In the genomic region with DNA sequence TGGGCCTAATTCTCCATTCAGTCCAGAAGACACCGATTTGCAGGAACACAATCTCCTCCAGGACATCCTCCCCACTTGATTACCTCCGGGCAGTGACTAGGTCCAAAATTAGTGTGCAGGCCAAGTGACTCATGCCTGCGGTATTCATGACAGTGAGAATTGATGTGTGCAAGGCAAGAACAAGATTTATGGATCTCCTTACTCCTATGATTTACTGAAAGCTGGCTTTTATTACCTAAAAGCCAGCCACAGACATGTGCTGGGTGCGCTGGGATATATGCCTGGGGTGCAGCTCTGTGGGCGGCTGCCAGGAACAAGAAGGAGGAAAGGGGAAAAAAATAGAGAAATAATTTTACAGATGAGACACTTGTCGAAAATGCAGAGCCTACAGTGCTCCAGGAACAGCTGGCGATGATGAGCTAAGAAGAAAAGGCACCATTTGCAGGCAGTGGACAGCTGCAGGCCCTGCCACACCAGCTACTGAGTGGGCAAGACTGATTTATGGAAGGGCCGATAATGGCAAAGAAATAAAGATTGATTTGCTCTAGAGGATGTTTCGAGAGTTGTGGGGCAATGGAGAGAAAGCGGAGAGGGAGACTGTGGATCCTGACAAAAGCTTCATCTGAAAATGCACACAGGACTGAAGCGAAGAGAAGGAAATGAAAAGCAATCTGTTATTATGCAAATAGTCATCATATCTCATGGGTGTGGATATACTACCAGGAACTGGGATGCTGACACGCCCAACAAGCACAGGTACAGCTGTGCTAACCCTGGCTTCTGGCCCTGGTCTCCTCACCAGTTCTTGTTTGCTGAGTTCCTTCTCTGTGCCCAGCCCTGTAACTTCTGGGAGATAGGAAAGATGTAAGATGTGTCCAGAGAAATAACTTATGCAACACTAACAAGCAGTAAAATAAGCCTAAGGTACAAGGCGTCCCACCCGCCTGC, we compare ENCODE assay signal across 15 cellular contexts.
DNase-seq lines count a peak whose midpoint lies in the region; TF ChIP-seq lines count a peak whose summit lies in the region.
"Had no signal": no experiment of that assay in that cellular context is flagged by ENCODE, and none has a peak within 500 bp of the region (broad histone marks: within the 10 kb centered on the region; RNA-seq: fewer than 3 reads in every experiment).

No MANE protein-coding gene starts in this region.

- no peaks in the 10 kb centered on the region for H3K9me2 ChIP-seq in OCI-LY1 (ENCODE audit: low read depth, low read length)

- H3K9me3 ChIP-seq in OCI-LY1 (ENCODE audit: low read length) (0 out of 2 replicates have a peak, but pooled peaks cover 3% of the 10 kb centered on the region), neural progenitor cell (ENCODE audit: low read depth) (no peaks in the 10 kb centered on the region)

- H3K4me2 ChIP-seq in OCI-LY1 (ENCODE audit: low read length) (no peak overlapping the region), neural progenitor cell (no peak overlapping the region)

- H3K4me1 Mint-ChIP-seq in Calu3 (ENCODE audit: low read depth, unreplicated experiment) (peaks cover 16% of the 10 kb centered on the region), neural progenitor cell (peaks cover 7% of the 10 kb centered on the region)

- H3F3A ChIP-seq in OCI-LY1 (ENCODE audit: insufficient read depth, low read length) (no peaks in the 10 kb centered on the region), neural progenitor cell (ENCODE audit: low read depth) (no peaks in the 10 kb centered on the region)

- H2AFZ ChIP-seq in OCI-LY1 (ENCODE audit: low read length) = 0 out of 2 replicates have a peak overlapping the region, but pooled peaks have one; percentile 23
- H2AFZ ChIP-seq in neural progenitor cell (replicated peaks) = no peak overlapping the region

- DNase-seq in Calu3 = peak; percentile 16
- peak; percentile 85 for DNase-seq in epithelial cell of esophagus (ENCODE audit: low read depth)
- DNase-seq in neural progenitor cell (ENCODE audit: low spot score) = no peak
- DNase-seq in superior temporal gyrus (ENCODE audit: extremely low spot score) = no peak
- no peak for DNase-seq in NCI-H82 (lab: John Stamatoyannopoulos, UW)
- DNase-seq in RPMI8226 = no peak
- DNase-seq in COLO668 (lab: John Stamatoyannopoulos, UW; ENCODE audit: unreplicated experiment) = no peak
- DNase-seq: activated CD4-positive, alpha-beta T cell treated with anti-CD3 and anti-CD28 coated beads, Interleukin-2, amount 50 U/mL, for 4 hours; activated naive CD4-positive, alpha-beta T cell; CD4-positive, alpha-beta T cell; effector CD4-positive, alpha-beta T cell; NCI-H524 treated with DMSO at 0.1 percent for 48 hours; stimulated activated CD4-positive, alpha-beta T cell treated with anti-CD3 and anti-CD28 coated beads, Interleukin-4, amount 100 ng/mL, for 24 hours; substantia nigra had no signal

- no TSS peak for BruUV-seq in Calu3 (replicated peaks; lab: Mats Ljungman, UMichigan)

- H3K4me1 ChIP-seq in OCI-LY1 (ENCODE audit: insufficient read depth, low read length, severe bottlenecking) = peaks cover 34% of the 10 kb centered on the region
- H3K4me1 ChIP-seq in neural progenitor cell = no peaks in the 10 kb centered on the region

- no peaks in the 10 kb centered on the region for H3K36me3 Mint-ChIP-seq in Calu3 (ENCODE audit: insufficient read depth, unreplicated experiment)
- H3K36me3 Mint-ChIP-seq in neural progenitor cell = no peaks in the 10 kb centered on the region

- peaks cover 10% of the 10 kb centered on the region for H3K9me3 Mint-ChIP-seq in Calu3 (ENCODE audit: low read depth, unreplicated experiment)
- peaks cover 5% of the 10 kb centered on the region for H3K9me3 Mint-ChIP-seq in neural progenitor cell
- H3K9me3 Mint-ChIP-seq: CD4-positive, alpha-beta T cell had no signal

- no peaks in the 10 kb centered on the region for H4K20me1 ChIP-seq in OCI-LY1 (ENCODE audit: insufficient read depth, low read length)
- H4K20me1 ChIP-seq in neural progenitor cell (ENCODE audit: low read depth) = no peaks in the 10 kb centered on the region

- H3K4me3 Mint-ChIP-seq in Calu3 (ENCODE audit: low read depth, unreplicated experiment) (no peak overlapping the region), neural progenitor cell (peak overlapping the region; percentile 11)
- H3K4me3 Mint-ChIP-seq: CD4-positive, alpha-beta T cell had no signal

- H3K79me2 ChIP-seq in OCI-LY1 (ENCODE audit: insufficient read depth, low read length) = no peaks in the 10 kb centered on the region
- H3K79me2 ChIP-seq in neural progenitor cell (ENCODE audit: low read depth) = no peaks in the 10 kb centered on the region

- CTCF ChIA-PET in Calu3 (lab: Charles Lee) = no interaction called here

- no peaks in the 10 kb centered on the region for H3K27me3 ChIP-seq in OCI-LY1 (ENCODE audit: insufficient read depth, low read length)
- no peaks in the 10 kb centered on the region for H3K27me3 ChIP-seq in neural progenitor cell

- H3K9ac ChIP-seq in OCI-LY1 (ENCODE audit: low read length) = no peak overlapping the region
- no peak overlapping the region for H3K9ac ChIP-seq in neural progenitor cell

- intact Hi-C loops in Calu3 (cut with micrococcal nuclease; ENCODE audit: unreplicated experiment) = no loop called here

- H3K4me3 ChIP-seq in OCI-LY1 (ENCODE audit: low read depth, low read length, poor library complexity, severe bottlenecking) = no peak overlapping the region
- H3K4me3 ChIP-seq in epithelial cell of esophagus (ENCODE audit: low read length) = no peak overlapping the region
- no peak overlapping the region for H3K4me3 ChIP-seq in neural progenitor cell

- TF ChIP-seq CTCF in Calu3 (IDR thresholded peaks at IDR 0.05; ENCODE audit: unreplicated experiment) (no peak), OCI-LY1 (IDR thresholded peaks at IDR 0.05; ENCODE audit: low read length) (no peak), epithelial cell of esophagus (IDR thresholded peaks at IDR 0.05; ENCODE audit: insufficient read depth, low read depth, low read length, missing control alignments) (no peak), neural progenitor cell (IDR thresholded peaks at IDR 0.05) (no peak)

- H3K27me3 Mint-ChIP-seq in Calu3 (ENCODE audit: unreplicated experiment) (no peaks in the 10 kb centered on the region), neural progenitor cell (ENCODE audit: insufficient read depth, low read depth) (peaks cover 5% of the 10 kb centered on the region)
- H3K27me3 Mint-ChIP-seq: CD4-positive, alpha-beta T cell had no signal

- no peaks in the 10 kb centered on the region for H3K36me3 ChIP-seq in OCI-LY1 (ENCODE audit: insufficient read depth, low read length)
- H3K36me3 ChIP-seq in neural progenitor cell = no peaks in the 10 kb centered on the region

- H3K27ac ChIP-seq in OCI-LY1 (ENCODE audit: low read depth, low read length, poor library complexity, severe bottlenecking) = no peak overlapping the region
- H3K27ac ChIP-seq in neural progenitor cell = no peak overlapping the region

- H3K27ac Mint-ChIP-seq in Calu3 (ENCODE audit: unreplicated experiment) = no peak overlapping the region
- no peak overlapping the region for H3K27ac Mint-ChIP-seq in neural progenitor cell
- H3K27ac Mint-ChIP-seq: CD4-positive, alpha-beta T cell had no signal

Comparison
In these comparisons a context has a peak if more than half of its experiments do, and no peak if none do; other contexts are left out.
1. DNase-seq: peak in Calu3 (single experiment) and epithelial cell of esophagus (single experiment); none in neural progenitor cell (single experiment), superior temporal gyrus (single experiment), NCI-H82 (single experiment), RPMI8226 (single experiment) and COLO668 (single experiment).